Comparison of ENCODE assay signal across 23 cellular contexts in the genomic region with DNA sequence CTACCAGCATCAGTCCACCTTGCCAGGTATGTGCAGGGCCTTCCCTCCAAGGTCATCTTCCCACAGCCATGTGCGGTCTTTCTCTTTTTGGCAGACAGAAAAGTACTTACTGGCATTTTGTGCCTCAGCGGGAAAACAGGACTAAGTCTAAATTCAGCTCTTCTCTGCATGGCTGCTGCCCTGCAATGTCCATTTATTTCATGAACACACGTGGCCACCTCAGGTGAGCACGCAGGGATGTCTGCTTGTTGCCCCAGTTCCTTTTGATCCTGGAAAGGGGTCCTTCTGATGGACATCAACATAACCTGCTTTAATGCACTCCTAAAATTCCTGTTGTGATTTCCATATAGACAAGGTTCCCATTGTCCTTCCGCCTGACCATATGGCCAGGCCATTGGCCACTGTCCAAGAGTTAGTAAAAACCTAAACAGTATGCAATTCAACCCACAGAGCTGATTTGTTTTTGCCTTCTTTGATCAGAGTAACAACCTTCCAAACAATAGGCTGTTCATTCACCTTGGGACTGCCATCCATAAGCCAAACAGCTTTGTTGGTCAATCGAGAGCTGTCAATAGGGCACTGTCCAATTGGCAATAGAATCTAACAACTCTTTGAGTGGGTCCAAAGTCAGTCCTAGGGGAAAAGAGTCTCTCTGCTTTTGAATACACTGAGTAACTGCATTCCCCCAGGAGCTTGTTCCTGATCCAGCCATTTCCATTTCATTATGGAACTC. TPM values are rescaled to one million over a fixed set of nuclear protein-coding genes. Genes with fewer than 3 reads are reported as not detected.
"Had no signal": no experiment of that assay in that cellular context is flagged by ENCODE, and none has a peak within 500 bp of the region (broad histone marks: within the 10 kb centered on the region; RNA-seq: fewer than 3 reads in every experiment).

No MANE protein-coding gene starts in this region.

- H3K36me3 ChIP-seq: adrenal gland, esophagus squamous epithelium, lower lobe of right lung, neural progenitor cell, sigmoid colon, thyroid gland, uterus had no signal

- H3K27me3 Mint-ChIP-seq: activated T-helper 17 cell treated with anti-CD3 and anti-CD28 coated beads, Interleukin-2, amount 50 U/mL, for 72 hours had no signal

- H2AFZ ChIP-seq: neural progenitor cell had no signal

- H3K9me3 ChIP-seq: adrenal gland, esophagus squamous epithelium, lower lobe of right lung, thyroid gland, uterus had no signal

- H3K9me3 Mint-ChIP-seq: activated T-helper 17 cell treated with anti-CD3 and anti-CD28 coated beads, Interleukin-2, amount 50 U/mL, for 72 hours had no signal

- H3K36me3 Mint-ChIP-seq: neural progenitor cell had no signal

- H3K4me3 Mint-ChIP-seq: activated T-helper 17 cell treated with anti-CD3 and anti-CD28 coated beads, Interleukin-2, amount 50 U/mL, for 72 hours; naive B cell; neural progenitor cell; T-cell had no signal

- H3K4me1 ChIP-seq: adrenal gland, lower lobe of right lung, neural progenitor cell, sigmoid colon, thyroid gland, uterus had no signal

- H3K4me1 Mint-ChIP-seq: activated T-helper 17 cell treated with anti-CD3 and anti-CD28 coated beads, Interleukin-2, amount 50 U/mL, for 72 hours; naive B cell; neural progenitor cell; T-cell had no signal

- ATAC-seq: activated CD4-positive, CD25-positive, alpha-beta regulatory T cell treated with anti-CD3 and anti-CD28 coated beads, Interleukin-2, amount 50 U/mL, for 24 hours; activated T-helper 17 cell treated with anti-CD3 and anti-CD28 coated beads, Interleukin-2, amount 50 U/mL, for 72 hours; lower lobe of right lung; T-cell had no signal

- DNase-seq: activated naive CD4-positive, alpha-beta T cell treated with anti-CD3 and anti-CD28 coated beads, Interleukin-2, amount 50 U/mL, for 16 hours; adrenal gland; cortex of kidney; effector CD4-positive, alpha-beta T cell; esophagus squamous epithelium; glutamatergic neuron; kidney glomerular epithelial cell; lower lobe of right lung; naive B cell; sigmoid colon; stimulated activated CD4-positive, alpha-beta T cell treated with anti-CD3 and anti-CD28 coated beads, Interleukin-1b, Interleukin-23, amount 100 ng/mL, for 48 hours; T-cell; T-helper 9 cell; thyroid gland; uterus had no signal

- H3K27me3 ChIP-seq: adrenal gland, esophagus squamous epithelium, neural progenitor cell, sigmoid colon, thyroid gland, uterus had no signal

- H3K4me3 ChIP-seq: adrenal gland, esophagus squamous epithelium, lower lobe of right lung, neural progenitor cell, sigmoid colon, thyroid gland, uterus had no signal

- H3K4me2 ChIP-seq: neural progenitor cell had no signal

- H3K9ac ChIP-seq: neural progenitor cell had no signal

- H3K27ac Mint-ChIP-seq: activated T-helper 17 cell treated with anti-CD3 and anti-CD28 coated beads, Interleukin-2, amount 50 U/mL, for 72 hours; neural progenitor cell; T-cell had no signal

- H3K27ac ChIP-seq: adrenal gland, esophagus squamous epithelium, lower lobe of right lung, neural progenitor cell, sigmoid colon, thyroid gland, uterus had no signal

RNA-seq across cellular contexts. Expression of a gene that starts 5.9 kb away (rescaled TPM):
- total RNA-seq: activated CD8-positive, alpha-beta memory T cell treated with anti-CD3 and anti-CD28 coated beads for 36 hours; activated T-helper 17 cell treated with anti-CD3 and anti-CD28 coated beads, Interleukin-2, amount 50 U/mL, for 72 hours; adrenal gland; cardiac septum; endothelial cell of umbilical vein; fibroblast of villous mesenchyme; osteocyte; sigmoid colon; T-cell; thyroid gland; uterus had no signal
- polyA plus RNA-seq: endothelial cell of umbilical vein had no signal
